Comparison of ENCODE assay signal across 8 cellular contexts in the genomic region with DNA sequence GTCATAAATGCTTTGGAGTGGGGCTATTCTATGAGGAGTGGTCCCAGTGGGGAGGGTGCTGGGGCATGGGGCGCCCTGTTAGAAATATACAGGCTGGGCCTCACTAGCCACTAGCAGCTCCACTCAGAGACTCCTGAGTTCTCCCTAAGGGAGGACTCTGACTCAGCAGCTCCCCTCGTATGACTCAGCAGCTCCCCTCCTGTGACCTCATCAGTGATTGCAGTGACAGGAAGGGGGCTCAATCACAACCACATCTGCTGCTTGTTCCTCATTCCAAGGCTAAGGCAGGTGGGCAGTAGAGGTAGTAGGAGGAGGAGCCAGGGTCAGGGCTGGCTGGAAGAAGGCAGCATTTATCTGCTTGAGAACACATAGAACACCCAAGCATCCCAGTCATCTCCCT. TPM values are rescaled to one million over a fixed set of nuclear protein-coding genes. Genes with fewer than 3 reads are reported as not detected.
DNase-seq lines count a peak whose midpoint lies in the region; ATAC-seq, FAIRE-seq and TF ChIP-seq lines count a peak whose summit lies in the region.

No MANE protein-coding gene starts in this region.

- H3K4me3 ChIP-seq in fibroblast of the aortic adventitia (ENCODE audit: low read depth, low read length) (no peak overlapping the region), spleen (no peak overlapping the region)

- peaks cover 0 to 100% (median 89%) of the 10 kb centered on the region in 6 donors for H3K36me3 ChIP-seq in spleen

- H3K27ac ChIP-seq in spleen: peak overlapping the region in 3 of 8 donors; percentile 41 to 60 (median 45)

- H3K4me1 ChIP-seq in spleen: peaks cover 0 to 35% (median 0%) of the 10 kb centered on the region in 6 donors

- TF ChIP-seq POLR2A in spleen (IDR thresholded peaks at IDR 0.05): no peak

- no peaks in the 10 kb centered on the region for H3K27me3 ChIP-seq in spleen (replicated peaks in 1 of 7)

- ATAC-seq in HG03457 (IDR thresholded peaks at IDR 0.05; ENCODE audit: unreplicated experiment): peak; percentile 60

- peaks cover 0 to 8% (median 0%) of the 10 kb centered on the region in 8 donors for H3K9me3 ChIP-seq in spleen

- TF ChIP-seq CTCF in fibroblast of the aortic adventitia (IDR thresholded peaks at IDR 0.05; ENCODE audit: insufficient read depth, low read length) (no peak), spleen (IDR thresholded peaks at IDR 0.05 in 8 of 11, conservative IDR thresholded peaks at IDR 0.05 in 3 of 11) (no peak)

- WGBS in spleen, 5 donors: 53 to 67% (median 63%) methylated on average over 1 to 2 of the region's 2 CpGs

- FAIRE-seq in urothelium cell line (lab: Jason Lieb, UNC): no peak

- DNase-seq in SIG-M5 treated with dmso at 0.1 percent for 504 hours (lab: John Stamatoyannopoulos, UW; ENCODE audit: unreplicated experiment) (peak; percentile 72), SIG-M5 (lab: John Stamatoyannopoulos, UW) (no peak), UCSD-AML1 (lab: John Stamatoyannopoulos, UW; ENCODE audit: unreplicated experiment) (peak; percentile 34), fibroblast of the aortic adventitia (ENCODE audit: low read depth) (peak; percentile 73), urothelium cell line (ENCODE audit: low spot score) (peak; percentile 31), spleen (no peak), NCI-H1092 (lab: John Stamatoyannopoulos, UW) (no peak)

- intact Hi-C loops in spleen (cut with DNase I; ENCODE audit: low total_unique reads): no loop called here

RNA-seq across cellular contexts. Expression of a gene that starts 28.0 kb away (rescaled TPM):
- total RNA-seq in fibroblast of the aortic adventitia (ENCODE audit: low replicate concordance) (4.5 and 11.6 TPM in 2 replicates), spleen (100 to 1,000 TPM in 2 of 7 donors, 10 to 100 TPM in 5; 61.5 to 153 (median 75.7) TPM)
- 10 to 100 TPM; 27.8 to 28.3 (median 27.9) TPM for polyA plus RNA-seq in spleen

Comparison
In these comparisons a context has a peak if more than half of its experiments do, and no peak if none do; other contexts are left out.
1. DNase-seq: peak in SIG-M5 treated with dmso at 0.1 percent for 504 hours (single experiment), UCSD-AML1 (single experiment), fibroblast of the aortic adventitia (single experiment) and urothelium cell line (single experiment); none in SIG-M5 (single experiment), spleen (single experiment) and NCI-H1092 (single experiment).